In the genomic region with DNA sequence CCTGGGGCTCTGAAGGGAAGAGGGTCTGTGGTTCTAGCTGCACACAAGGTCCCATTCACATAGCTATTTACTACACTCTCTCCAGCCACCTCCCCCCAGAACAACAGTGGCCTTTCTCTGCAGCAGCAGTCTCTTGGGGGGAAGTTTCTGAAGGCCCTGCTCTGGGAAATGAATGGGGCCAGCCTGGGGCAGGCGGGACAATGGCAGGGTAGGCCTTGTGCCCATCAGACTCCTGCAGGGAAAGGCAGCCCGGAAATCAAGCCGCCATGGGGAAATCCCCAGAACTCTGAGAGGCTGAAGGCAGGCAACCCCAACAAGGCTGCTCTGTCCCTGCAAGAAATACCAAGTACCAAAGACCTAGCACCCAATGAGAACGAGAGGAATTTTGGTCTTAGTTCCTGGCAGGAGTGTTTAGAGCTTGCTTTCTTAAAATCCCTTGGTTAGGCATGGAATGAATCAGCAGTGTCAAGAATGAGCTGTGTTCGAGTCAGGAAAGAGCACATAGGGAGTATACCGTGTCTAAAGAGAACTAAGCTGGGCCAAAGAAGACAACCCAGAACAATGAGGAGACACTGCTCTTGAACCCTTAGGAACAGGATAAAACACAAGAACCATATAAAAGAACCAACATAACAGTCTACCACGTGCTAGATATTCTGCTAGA, we compare ENCODE assay signal across 16 cellular contexts. TPM values are rescaled to one million over a fixed set of nuclear protein-coding genes. Genes with fewer than 3 reads are reported as not detected.
DNase-seq lines count a peak whose midpoint lies in the region; ATAC-seq and TF ChIP-seq lines count a peak whose summit lies in the region.
"Had no signal": no experiment of that assay in that cellular context is flagged by ENCODE, and none has a peak within 500 bp of the region (broad histone marks: within the 10 kb centered on the region; RNA-seq: fewer than 3 reads in every experiment).

No MANE protein-coding gene starts in this region.

- 0 out of 2 replicates have a peak, but pooled peaks have one; percentile 39 for ATAC-seq in Panc1

- peaks cover 8% of the 10 kb centered on the region; the same call in 1 of the 2 replicates for H3K4me1 ChIP-seq in BLaER1
- H3K4me1 ChIP-seq in Panc1 (ENCODE audit: control insufficient read depth, insufficient read depth, low read length) = no peaks in the 10 kb centered on the region
- H3K4me1 ChIP-seq in endodermal cell (ENCODE audit: control insufficient read depth, insufficient read depth, low read length) = no peaks in the 10 kb centered on the region
- H3K4me1 ChIP-seq: Caco-2 had no signal

- H3K4me3 ChIP-seq in BLaER1 (no peak overlapping the region), Panc1 (ENCODE audit: low read depth in 2 of 2, low read length in 2 of 2) (no peak overlapping the region), endodermal cell (ENCODE audit: low read length) (no peak overlapping the region)

- CTCF ChIA-PET in Panc1 (lab: Charles Lee) = no interaction called here

- TF ChIP-seq CTCF in Panc1 (IDR thresholded peaks at IDR 0.05) (no peak), endodermal cell (conservative IDR thresholded peaks at IDR 0.05) (no peak)

- H3K27ac Mint-ChIP-seq in endodermal cell = no peak overlapping the region
- H3K27ac Mint-ChIP-seq: immature natural killer cell had no signal

- H3K4me2 ChIP-seq in BLaER1 = peak overlapping the region; percentile 27; the same call in 1 of the 2 replicates

- H3K9me3 ChIP-seq in BLaER1 = no peaks in the 10 kb centered on the region
- no peaks in the 10 kb centered on the region for H3K9me3 ChIP-seq in Panc1 (ENCODE audit: control insufficient read depth, insufficient read depth, low read depth, low read length)
- no peaks in the 10 kb centered on the region for H3K9me3 ChIP-seq in endodermal cell (ENCODE audit: control insufficient read depth, low read length)
- H3K9me3 ChIP-seq: Caco-2 had no signal

- POLR2A ChIA-PET in Panc1 (lab: Charles Lee) = interaction anchor here (0.5 kb wide), 1 partner anchor 9 kb away, joined by 5 read pairs; no protein-coding TSS in a partner anchor

- H3K9ac ChIP-seq in BLaER1 = no peak overlapping the region
- H3K9ac ChIP-seq in endodermal cell (ENCODE audit: extremely low read depth, low read length, poor library complexity, severe bottlenecking) = no peak overlapping the region

- peaks cover 3% of the 10 kb centered on the region for H3K36me3 Mint-ChIP-seq in endodermal cell (ENCODE audit: low read depth)
- H3K36me3 Mint-ChIP-seq: immature natural killer cell had no signal

- H3K27ac ChIP-seq in BLaER1 = no peak overlapping the region
- no peak overlapping the region for H3K27ac ChIP-seq in Panc1 (ENCODE audit: low read length)
- H3K27ac ChIP-seq in endodermal cell (ENCODE audit: low read depth, low read length) = peak overlapping the region; percentile 56
- peak overlapping the region; percentile 30 for H3K27ac ChIP-seq in layer of hippocampus (ENCODE audit: low read depth, low read length)

- no TSS peak for BruUV-seq in Panc1 (replicated peaks; lab: Mats Ljungman, UMichigan)

- peaks cover 68% of the 10 kb centered on the region for H4K20me1 ChIP-seq in BLaER1

- 83 to 86% methylated on average over 4 to 6 of the region's 7 CpGs for WGBS in endodermal cell (ENCODE audit: insufficient coverage in 1 of 2, insufficient read length in 1 of 2), 2 experiments

- H3K36me3 ChIP-seq in BLaER1 = peaks cover 26% of the 10 kb centered on the region
- H3K36me3 ChIP-seq in Panc1 (ENCODE audit: control insufficient read depth, insufficient read depth, low read length) = no peaks in the 10 kb centered on the region
- H3K36me3 ChIP-seq in endodermal cell (ENCODE audit: control insufficient read depth, insufficient read depth, low read length) = no peaks in the 10 kb centered on the region

- no peaks in the 10 kb centered on the region for H3K27me3 Mint-ChIP-seq in endodermal cell (ENCODE audit: insufficient read depth)

- intact Hi-C loops in Panc1 (cut with micrococcal nuclease; ENCODE audit: unreplicated experiment) = no loop called here

- H3K4me3 Mint-ChIP-seq in endodermal cell = no peak overlapping the region
- H3K4me3 Mint-ChIP-seq: immature natural killer cell had no signal

- in situ Hi-C loops in Panc1 (cut with HindIII; ENCODE audit: low pct_unique_long_range_greater_than_20kb, low sequenced_read_pairs) = no loop called here

- no peak for DNase-seq in Panc1 (ENCODE audit: low read depth, low spot score)
- no peak for DNase-seq in endodermal cell
- no peak for DNase-seq in NCI-H526 treated with DMSO at 0.1 percent for 48 hours (lab: John Stamatoyannopoulos, UW)
- no peak for DNase-seq in NCI-H2107 treated with DMSO at 0.1 percent for 48 hours (lab: John Stamatoyannopoulos, UW; ENCODE audit: unreplicated experiment)
- no peak for DNase-seq in AG08396 (ENCODE audit: low spot score)
- DNase-seq in KG1 (lab: John Stamatoyannopoulos, UW) = no peak
- DNase-seq: Caco-2; GDM1; immature natural killer cell; NCI-H1105; NCI-H2171; NCI-H82; stimulated activated CD4-positive, alpha-beta T cell treated with anti-CD3 and anti-CD28 coated beads, Interleukin-4, amount 100 ng/mL, for 4 hours; trophoblast cell had no signal

- no peaks in the 10 kb centered on the region for H3K27me3 ChIP-seq in BLaER1
- no peaks in the 10 kb centered on the region for H3K27me3 ChIP-seq in Panc1 (ENCODE audit: control insufficient read depth, insufficient read depth, low read length)
- H3K27me3 ChIP-seq in endodermal cell (ENCODE audit: control insufficient read depth, insufficient read depth, low read length, poor library complexity, severe bottlenecking) = no peaks in the 10 kb centered on the region
- no peaks in the 10 kb centered on the region for H3K27me3 ChIP-seq in layer of hippocampus (ENCODE audit: control insufficient read depth, insufficient read depth, low read length)

- H3K4me1 Mint-ChIP-seq in endodermal cell = peaks cover 31% of the 10 kb centered on the region
- H3K4me1 Mint-ChIP-seq: immature natural killer cell had no signal

- no peaks in the 10 kb centered on the region for H3K9me3 Mint-ChIP-seq in endodermal cell
- H3K9me3 Mint-ChIP-seq: immature natural killer cell had no signal

RNA-seq across cellular contexts. Expression of gene ARHGEF11, which starts 11.3 kb away (rescaled TPM):
- 55.5 TPM for total RNA-seq in Panc1 (2021; ENCODE audit: unreplicated experiment)
- 44.3 TPM for polyA plus RNA-seq in Panc1 (2012; ENCODE audit: insufficient read length)
- 10 to 100 TPM; 54.2 to 56.5 TPM for total RNA-seq in endodermal cell
- polyA plus RNA-seq in endodermal cell (2013, experiment 1 of 2) = 34.2 TPM
- polyA plus RNA-seq in endodermal cell (2013, experiment 2 of 2) = 31.3 TPM

Comparison
In these comparisons a context has a peak if more than half of its experiments do, and no peak if none do; other contexts are left out.
1. H3K27ac ChIP-seq: peak in endodermal cell (single experiment) and layer of hippocampus (single experiment); none in BLaER1 (single experiment) and Panc1 (single experiment).